ENCODE assay signal across 17 cellular contexts in genomic region chr9:71814805-71815204, GRCh38.
"Had no signal": no experiment of that assay in that cellular context is flagged by ENCODE, and none has a peak within 500 bp of the region (broad histone marks: within the 10 kb centered on the region; RNA-seq: fewer than 3 reads in every experiment).

No MANE protein-coding gene starts in this region.

- H3K27me3 ChIP-seq: dorsolateral prefrontal cortex, gastroesophageal sphincter, hepatocyte, right lobe of liver, spleen, upper lobe of left lung had no signal

- H3K27ac ChIP-seq: dorsolateral prefrontal cortex, hepatocyte, right lobe of liver, spleen, upper lobe of left lung had no signal

- H2AFZ ChIP-seq: hepatocyte had no signal

- ATAC-seq: activated naive CD4-positive, alpha-beta T cell treated with anti-CD3 and anti-CD28 coated beads, Interleukin-2, amount 50 U/mL, for 72 hours; activated T-cell treated with anti-CD3 and anti-CD28 coated beads, Interleukin-2, amount 50 U/mL, for 4 hours; esophagus mucosa; naive thymus-derived CD8-positive, alpha-beta T cell; right lobe of liver; stimulated activated memory B cell treated with anti-CD40 and anti-IgM and Interleukin-4, amounts not matched to agents 10 μg/mL and 1 μg/mL and 100 μg/mL, for 72 hours had no signal

- H3K79me2 ChIP-seq: hepatocyte had no signal

- DNase-seq: activated CD4-positive, alpha-beta memory T cell treated with anti-CD3 and anti-CD28 coated beads for 36 hours; activated CD4-positive, CD25-positive, alpha-beta regulatory T cell treated with anti-CD3 and anti-CD28 coated beads, Interleukin-2, amount 50 U/mL, for 72 hours; activated effector memory CD4-positive, alpha-beta T cell treated with anti-CD3 and anti-CD28 coated beads, Interleukin-2, amount 50 U/mL, for 16 hours; activated T-cell treated with anti-CD3 and anti-CD28 coated beads, Interleukin-2, amount 50 U/mL, for 4 hours; amygdala; dorsolateral prefrontal cortex; naive thymus-derived CD8-positive, alpha-beta T cell; right lobe of liver; spleen; stimulated activated CD4-positive, alpha-beta T cell treated with anti-CD3 and anti-CD28 coated beads, Interleukin-1b, Interleukin-23, amount 100 ng/mL, for 48 hours; upper lobe of left lung had no signal

- H3K9me3 ChIP-seq: gastroesophageal sphincter, right lobe of liver, spleen, upper lobe of left lung had no signal

- H3K4me2 ChIP-seq: hepatocyte had no signal

- H3K36me3 ChIP-seq: gastroesophageal sphincter, right lobe of liver, spleen, upper lobe of left lung had no signal

- H3K4me3 ChIP-seq: dorsolateral prefrontal cortex, gastroesophageal sphincter, hepatocyte, lung, right lobe of liver, spleen, upper lobe of left lung had no signal
